Comparison of ENCODE assay signal across 17 cellular contexts in the genomic region with DNA sequence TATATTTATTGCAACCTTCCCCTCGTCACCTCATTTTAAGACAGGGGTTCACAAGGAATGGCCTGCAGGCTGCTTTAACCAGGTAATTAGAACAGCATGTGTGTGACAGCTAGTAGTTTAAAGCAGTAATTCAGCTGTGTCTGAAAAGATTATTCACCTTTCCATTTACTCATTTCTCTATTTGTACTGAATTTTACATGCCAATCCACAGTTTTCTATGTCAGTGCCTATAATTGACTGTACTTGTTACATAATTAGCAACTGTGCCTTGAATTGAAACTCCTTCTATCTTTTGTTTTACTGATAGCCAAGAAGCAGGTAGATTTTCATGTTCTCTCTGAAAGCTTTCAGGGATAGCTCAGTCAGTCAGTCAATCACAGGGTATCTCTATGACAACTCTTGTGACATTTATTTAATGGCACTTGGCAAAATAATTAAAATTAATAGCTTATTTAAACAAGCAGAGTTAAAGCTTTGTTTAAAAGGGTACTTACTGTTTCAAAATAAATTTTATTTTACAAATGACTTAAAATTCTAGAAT.
"Had no signal": no experiment of that assay in that cellular context is flagged by ENCODE, and none has a peak within 500 bp of the region (broad histone marks: within the 10 kb centered on the region; RNA-seq: fewer than 3 reads in every experiment).

No MANE protein-coding gene starts in this region.

- ATAC-seq: left cardiac atrium had no signal

- H3K36me3 ChIP-seq: esophagus muscularis mucosa, ovary, tibial artery, vagina had no signal

- FAIRE-seq: colon had no signal

- H3K27ac Mint-ChIP-seq: activated CD4-positive, alpha-beta memory T cell treated with anti-CD3 and anti-CD28 coated beads for 36 hours had no signal

- H3K9me3 Mint-ChIP-seq: activated CD4-positive, alpha-beta memory T cell treated with anti-CD3 and anti-CD28 coated beads for 36 hours; immature natural killer cell had no signal

- H3K27me3 Mint-ChIP-seq: activated CD4-positive, alpha-beta memory T cell treated with anti-CD3 and anti-CD28 coated beads for 36 hours had no signal

- H3K27ac ChIP-seq: esophagus muscularis mucosa, ovary, tibial artery, vagina had no signal

- H3K4me3 Mint-ChIP-seq: activated CD4-positive, alpha-beta memory T cell treated with anti-CD3 and anti-CD28 coated beads for 36 hours; nephron had no signal

- H3K9me3 ChIP-seq: esophagus muscularis mucosa, ovary, tibial artery, vagina had no signal

- H3K27me3 ChIP-seq: esophagus muscularis mucosa, ovary, tibial artery, vagina had no signal

- H3K4me3 ChIP-seq: esophagus muscularis mucosa, ovary, tibial artery, vagina had no signal

- DNase-seq: activated CD4-positive, alpha-beta memory T cell treated with anti-CD3 and anti-CD28 coated beads for 36 hours; activated CD4-positive, CD25-positive, alpha-beta regulatory T cell treated with anti-CD3 and anti-CD28 coated beads, Interleukin-2, amount 50 U/mL, for 72 hours; activated gamma-delta T cell treated with Interleukin-2 at 50 U/mL for 16 hours; activated T-cell treated with anti-CD3 and anti-CD28 coated beads, Interleukin-2, amount 50 U/mL, for 48 hours; aorta; glutamatergic neuron; left cardiac atrium; mammary epithelial cell; ovary; retina; stimulated activated CD4-positive, alpha-beta T cell treated with anti-CD3 and anti-CD28 coated beads, Interleukin-4, amount 100 ng/mL, for 4 hours; tibial artery had no signal
